Comparison of ENCODE assay signal across 1 cellular context in genomic region chr2:28751102-28751955, GRCh38.
TF ChIP-seq lines count a peak whose summit lies in the region.

TSS of gene PPP1CB (plus strand) at chr2:28751830. CDS start at chr2:28752125, 295 bp downstream.

TF ChIP-seq in GM12878, 131 proteins besides CTCF, POLR2A, EP300 and RAD21 (continued from another document and continues in another):
- no peak for TF ChIP-seq SKIL (IDR thresholded peaks at IDR 0.05; ENCODE audit: low read depth, poor library complexity, severe bottlenecking)
- peak; percentile 84; the same call in 1 of the 2 replicates for TF ChIP-seq GATAD2B (conservative IDR thresholded peaks at IDR 0.05; ENCODE audit: low read depth)
- peak; percentile 72; the same call in 1 of the 2 replicates for TF ChIP-seq TAF1 (IDR thresholded peaks at IDR 0.05; ENCODE audit: borderline replicate concordance, low read depth, low read length)
- peak; percentile 24; the same call in 1 of the 2 replicates for TF ChIP-seq ELK1 (IDR thresholded peaks at IDR 0.05; ENCODE audit: low read depth, low read length)
- TF ChIP-seq TCF7 (IDR thresholded peaks at IDR 0.05; ENCODE audit: borderline replicate concordance): no peak
- TF ChIP-seq YY1 (IDR thresholded peaks at IDR 0.05; ENCODE audit: low read depth, low read length): peak; percentile 46; the same call in 1 of the 2 replicates
- TF ChIP-seq, protein P1, sequence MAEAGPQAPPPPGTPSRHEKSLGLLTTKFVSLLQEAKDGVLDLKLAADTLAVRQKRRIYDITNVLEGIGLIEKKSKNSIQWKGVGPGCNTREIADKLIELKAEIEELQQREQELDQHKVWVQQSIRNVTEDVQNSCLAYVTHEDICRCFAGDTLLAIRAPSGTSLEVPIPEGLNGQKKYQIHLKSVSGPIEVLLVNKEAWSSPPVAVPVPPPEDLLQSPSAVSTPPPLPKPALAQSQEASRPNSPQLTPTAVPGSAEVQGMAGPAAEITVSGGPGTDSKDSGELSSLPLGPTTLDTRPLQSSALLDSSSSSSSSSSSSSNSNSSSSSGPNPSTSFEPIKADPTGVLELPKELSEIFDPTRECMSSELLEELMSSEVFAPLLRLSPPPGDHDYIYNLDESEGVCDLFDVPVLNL (IDR thresholded peaks at IDR 0.05; ENCODE audit: low read depth, low read length): 0 out of 2 replicates have a peak, but pooled peaks have one; percentile 39
- TF ChIP-seq IRF5 (IDR thresholded peaks at IDR 0.05; ENCODE audit: borderline replicate concordance): no peak
- TF ChIP-seq MTA2 (IDR thresholded peaks at IDR 0.05; ENCODE audit: low read depth): no peak
- TF ChIP-seq TBL1XR1 (IDR thresholded peaks at IDR 0.05; ENCODE audit: low read depth, low read length): peak; percentile 19; the same call in 1 of the 2 replicates
- peak; percentile 48; the same call in 1 of the 2 replicates for TF ChIP-seq PAX5 (IDR thresholded peaks at IDR 0.05; ENCODE audit: borderline replicate concordance, low read depth, low read length)
- peak; percentile 75 for TF ChIP-seq RELA (IDR thresholded peaks at IDR 0.05; ENCODE audit: borderline replicate concordance, partially characterized antibody)
- TF ChIP-seq MEF2A (IDR thresholded peaks at IDR 0.05; ENCODE audit: insufficient read depth, low read depth, low read length): 0 out of 2 replicates have a peak, but pooled peaks have one; percentile 23
- no peak; the same call in none of the 2 replicates for TF ChIP-seq MXI1 (IDR thresholded peaks at IDR 0.05; ENCODE audit: low read depth, low read length)
- no peak for TF ChIP-seq HSF1 (IDR thresholded peaks at IDR 0.05; ENCODE audit: low read depth, low read length)
- 0 out of 2 replicates have a peak, but pooled peaks have one; percentile 22 for TF ChIP-seq ZNF217 (IDR thresholded peaks at IDR 0.05)
- TF ChIP-seq IKZF2 (IDR thresholded peaks at IDR 0.05): no peak; a peak in 1 of 4 replicates
- TF ChIP-seq CEBPB (IDR thresholded peaks at IDR 0.05; ENCODE audit: borderline replicate concordance in 1 of 2, low read depth in 2 of 2, low read length in 2 of 2): no peak
- no peak; the same call in 1 of the 2 replicates for TF ChIP-seq ZNF207 (IDR thresholded peaks at IDR 0.05; ENCODE audit: borderline replicate concordance)
- peak; percentile 8; the same call in 1 of the 2 replicates for TF ChIP-seq IRF3 (IDR thresholded peaks at IDR 0.05)
- peak; percentile 15; the same call in 1 of the 2 replicates for TF ChIP-seq NR2C1 (IDR thresholded peaks at IDR 0.05)
- TF ChIP-seq NFIC (IDR thresholded peaks at IDR 0.05; ENCODE audit: low read depth, low read length): no peak
- peak in 1 of 2 experiments; percentile 22; a peak in 1 of 3 replicates for TF ChIP-seq EGR1 (IDR thresholded peaks at IDR 0.05; ENCODE audit: borderline replicate concordance in 1 of 2, low read depth in 2 of 2, low read length in 2 of 2)
- TF ChIP-seq RFX5 (IDR thresholded peaks at IDR 0.05; ENCODE audit: low read depth, low read length): 0 out of 2 replicates have a peak, but pooled peaks have one; percentile 34
- peak; percentile 71; the same call in 1 of the 2 replicates for TF ChIP-seq CREB1 (IDR thresholded peaks at IDR 0.05; ENCODE audit: low read depth)
- TF ChIP-seq, protein P2, sequence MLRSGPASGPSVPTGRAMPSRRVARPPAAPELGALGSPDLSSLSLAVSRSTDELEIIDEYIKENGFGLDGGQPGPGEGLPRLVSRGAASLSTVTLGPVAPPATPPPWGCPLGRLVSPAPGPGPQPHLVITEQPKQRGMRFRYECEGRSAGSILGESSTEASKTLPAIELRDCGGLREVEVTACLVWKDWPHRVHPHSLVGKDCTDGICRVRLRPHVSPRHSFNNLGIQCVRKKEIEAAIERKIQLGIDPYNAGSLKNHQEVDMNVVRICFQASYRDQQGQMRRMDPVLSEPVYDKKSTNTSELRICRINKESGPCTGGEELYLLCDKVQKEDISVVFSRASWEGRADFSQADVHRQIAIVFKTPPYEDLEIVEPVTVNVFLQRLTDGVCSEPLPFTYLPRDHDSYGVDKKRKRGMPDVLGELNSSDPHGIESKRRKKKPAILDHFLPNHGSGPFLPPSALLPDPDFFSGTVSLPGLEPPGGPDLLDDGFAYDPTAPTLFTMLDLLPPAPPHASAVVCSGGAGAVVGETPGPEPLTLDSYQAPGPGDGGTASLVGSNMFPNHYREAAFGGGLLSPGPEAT (IDR thresholded peaks at IDR 0.05; ENCODE audit: low read depth): peak; percentile 53; the same call in 1 of the 2 replicates
- peak; percentile 100 for TF ChIP-seq IKZF1 (conservative IDR thresholded peaks at IDR 0.05)
- no peak for TF ChIP-seq CHD4 (IDR thresholded peaks at IDR 0.05)
- no peak for TF ChIP-seq WRNIP1 (IDR thresholded peaks at IDR 0.05; ENCODE audit: borderline replicate concordance, low read depth, low read length)
- TF ChIP-seq SMARCA5 (IDR thresholded peaks at IDR 0.05): 0 out of 2 replicates have a peak, but pooled peaks have one; percentile 3
- peak; percentile 76 for TF ChIP-seq PML (IDR thresholded peaks at IDR 0.05; ENCODE audit: low read length)
- peak; percentile 80; the same call in 1 of the 2 replicates for TF ChIP-seq ZNF687 (IDR thresholded peaks at IDR 0.05)
- no peak for TF ChIP-seq CBX5 (IDR thresholded peaks at IDR 0.05; ENCODE audit: low read depth)
- no peak for TF ChIP-seq FOXK2 (IDR thresholded peaks at IDR 0.05)
- TF ChIP-seq ZBTB40 (IDR thresholded peaks at IDR 0.05; ENCODE audit: borderline replicate concordance): no peak; the same call in 1 of the 2 replicates
- TF ChIP-seq NRF1 (conservative IDR thresholded peaks at IDR 0.05; ENCODE audit: low read depth, low read length): peak; percentile 93
